ENCODE assay signal across 8 cellular contexts in genomic region chr12:26274441-26275312, GRCh38.
DNase-seq lines count a peak whose midpoint lies in the region; ATAC-seq and TF ChIP-seq lines count a peak whose summit lies in the region.

No MANE protein-coding gene starts in this region.

- H3K27me3 Mint-ChIP-seq in CD4-positive, alpha-beta T cell: no peaks in the 10 kb centered on the region

- H3K9me3 Mint-ChIP-seq in CD4-positive, alpha-beta T cell: no peaks in the 10 kb centered on the region

- H3K9me3 ChIP-seq in CD4-positive, alpha-beta T cell (ENCODE audit: control insufficient read depth, low read length): no peaks in the 10 kb centered on the region
- H3K9me3 ChIP-seq in SJSA1 (replicated peaks) (no peaks in the 10 kb centered on the region), left lung (no peaks in the 10 kb centered on the region)

- DNase-seq in CD4-positive, alpha-beta T cell: no peak
- peak; percentile 98 to 99 for DNase-seq in SJSA1 (ENCODE audit: low read depth in 1 of 2, low spot score in 2 of 2)
- DNase-seq in choroid plexus epithelial cell (ENCODE audit: low read depth): peak; percentile 100
- DNase-seq in left lung: peak; percentile 86 to 87
- peak; percentile 35 to 39 for DNase-seq in stimulated activated CD4-positive, alpha-beta T cell treated with anti-CD3 and anti-CD28 coated beads, Interleukin-2, amount 100 ng/mL, for 48 hours
- no peak for DNase-seq in NAMALWA (ENCODE audit: low spot score)

- no peak overlapping the region for H3K4me3 Mint-ChIP-seq in CD4-positive, alpha-beta T cell

- no peak for TF ChIP-seq CTCF in CD4-positive, alpha-beta T cell (IDR thresholded peaks at IDR 0.05)
- TF ChIP-seq CTCF in choroid plexus epithelial cell (conservative IDR thresholded peaks at IDR 0.05; ENCODE audit: low read depth, low read length): peak; percentile 64
- TF ChIP-seq CTCF in left lung (IDR thresholded peaks at IDR 0.05): no peak

- CTCF ChIA-PET in CD4-positive, alpha-beta T cell (lab: Charles Lee): no interaction called here

- H3K4me1 ChIP-seq in SJSA1 (replicated peaks) (peaks cover 78% of the 10 kb centered on the region), left lung (peaks cover 9 to 45% of the 10 kb centered on the region in 2 donors)

- no peak overlapping the region for H3K27ac Mint-ChIP-seq in CD4-positive, alpha-beta T cell

- H3K4me1 Mint-ChIP-seq in CD4-positive, alpha-beta T cell (ENCODE audit: low read depth): no peaks in the 10 kb centered on the region

- no peaks in the 10 kb centered on the region for H3K36me3 Mint-ChIP-seq in CD4-positive, alpha-beta T cell (ENCODE audit: low read depth)

- H3K36me3 ChIP-seq in SJSA1: no peaks in the 10 kb centered on the region
- no peaks in the 10 kb centered on the region for H3K36me3 ChIP-seq in left lung

- peak; percentile 26 for ATAC-seq in CD4-positive, alpha-beta T cell (ENCODE audit: poor library complexity)
- peak; percentile 89 for ATAC-seq in GM19324 (IDR thresholded peaks at IDR 0.05; ENCODE audit: low FRiP score, unreplicated experiment)
- ATAC-seq in HG03342 (IDR thresholded peaks at IDR 0.05; ENCODE audit: unreplicated experiment): peak; percentile 93
- peak; percentile 98 for ATAC-seq in left lung

- intact Hi-C loops in CD4-positive, alpha-beta T cell (cut with DNase I, micrococcal nuclease): no loop called here
- intact Hi-C loops in left lung (cut with DNase I): no loop called here

- no peak overlapping the region for H3K27ac ChIP-seq in CD4-positive, alpha-beta T cell (ENCODE audit: low read depth, low read length)
- H3K27ac ChIP-seq in SJSA1 (peak overlapping the region; percentile 97), left lung (peak overlapping the region; percentile 74 to 86)

- no peaks in the 10 kb centered on the region for H3K27me3 ChIP-seq in CD4-positive, alpha-beta T cell (ENCODE audit: control insufficient read depth, insufficient read depth, low read length)
- no peaks in the 10 kb centered on the region for H3K27me3 ChIP-seq in SJSA1 (replicated peaks)
- H3K27me3 ChIP-seq in left lung: no peaks in the 10 kb centered on the region

- H3K4me3 ChIP-seq in SJSA1 (no peak overlapping the region), choroid plexus epithelial cell (ENCODE audit: low read depth, low read length) (no peak overlapping the region), left lung (no peak overlapping the region)

- POLR2A ChIA-PET in CD4-positive, alpha-beta T cell (lab: Charles Lee): no interaction called here

Comparison
In these comparisons a context has a peak if more than half of its experiments do, and no peak if none do; other contexts are left out.
1. ATAC-seq: peak in every context shown above with its lines; median percentile 98 in left lung; 93 in HG03342; 89 in GM19324; 26 in CD4-positive, alpha-beta T cell.
2. DNase-seq: peak in SJSA1 (2 of 2), choroid plexus epithelial cell (single experiment), left lung (2 of 2) and stimulated activated CD4-positive, alpha-beta T cell treated with anti-CD3 and anti-CD28 coated beads, Interleukin-2, amount 100 ng/mL, for 48 hours (2 of 2); none in CD4-positive, alpha-beta T cell (0 of 10) and NAMALWA (single experiment).